ENCODE assay signal across 8 cellular contexts in genomic region chr1:161636976-161637375, GRCh38. TPM values are rescaled to one million over a fixed set of nuclear protein-coding genes. Genes with fewer than 3 reads are reported as not detected.
"Had no signal": no experiment of that assay in that cellular context is flagged by ENCODE, and none has a peak within 500 bp of the region (broad histone marks: within the 10 kb centered on the region; RNA-seq: fewer than 3 reads in every experiment).

No MANE protein-coding gene starts in this region.

RNA-seq across cellular contexts. Expression of gene FCGR3B, which starts 6.0 kb away (rescaled TPM):
- total RNA-seq: activated CD4-positive, alpha-beta memory T cell treated with anti-CD3 and anti-CD28 coated beads for 36 hours; activated naive CD4-positive, alpha-beta T cell treated with anti-CD3 and anti-CD28 coated beads, Interleukin-2, amount 50 U/mL, for 72 hours; activated T-cell treated with anti-CD3 and anti-CD28 coated beads, Interleukin-2, amount 50 U/mL, for 4 hours; chondrocyte; PC-3; SJSA1 had no signal
- polyA plus RNA-seq: SK-N-SH had no signal

RNA-seq across cellular contexts. Expression of gene FCGR2B, which starts 26.0 kb away (rescaled TPM):
- total RNA-seq: activated CD4-positive, alpha-beta memory T cell treated with anti-CD3 and anti-CD28 coated beads for 36 hours; chondrocyte; M059J; PC-3; SJSA1 had no signal
